ENCODE assay signal across 22 cellular contexts in the genomic region with DNA sequence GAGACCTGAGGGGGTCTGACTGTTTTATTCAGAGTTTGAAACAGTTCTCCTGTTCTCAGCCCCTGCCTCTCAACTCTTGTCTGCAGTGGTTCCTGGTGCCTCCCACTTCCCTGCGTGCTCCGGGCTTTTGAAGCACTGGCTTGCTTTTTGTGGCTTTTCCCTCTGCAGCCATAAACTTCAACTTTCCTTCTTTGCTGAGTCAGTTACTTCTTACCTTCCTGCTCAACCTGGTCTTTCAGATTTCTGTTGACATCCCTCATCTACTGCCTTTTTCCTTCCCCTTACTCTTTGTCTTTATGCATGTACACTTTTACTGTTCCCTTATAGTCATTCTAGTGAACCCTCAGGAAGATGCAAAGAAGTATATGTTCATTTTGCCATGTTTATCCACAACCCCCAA. TPM values are rescaled to one million over a fixed set of nuclear protein-coding genes. Genes with fewer than 3 reads are reported as not detected.
DNase-seq lines count a peak whose midpoint lies in the region; ATAC-seq, FAIRE-seq and TF ChIP-seq lines count a peak whose summit lies in the region.
"Had no signal": no experiment of that assay in that cellular context is flagged by ENCODE, and none has a peak within 500 bp of the region (broad histone marks: within the 10 kb centered on the region; RNA-seq: fewer than 3 reads in every experiment).

No MANE protein-coding gene starts in this region.

- no peaks in the 10 kb centered on the region for H3K27me3 ChIP-seq in esophagus squamous epithelium
- H3K27me3 ChIP-seq: heart left ventricle, suprapubic skin had no signal

- TF ChIP-seq EP300 in A549 (IDR thresholded peaks at IDR 0.05): no peak

- H3K36me3 Mint-ChIP-seq in Calu3 (ENCODE audit: insufficient read depth, unreplicated experiment): peaks cover 11% of the 10 kb centered on the region
- H3K36me3 Mint-ChIP-seq in mesothelial cell of epicardium: peaks cover 3% of the 10 kb centered on the region

- H3K9me3 Mint-ChIP-seq in Calu3 (ENCODE audit: low read depth, unreplicated experiment): no peaks in the 10 kb centered on the region
- no peaks in the 10 kb centered on the region for H3K9me3 Mint-ChIP-seq in mesothelial cell of epicardium
- H3K9me3 Mint-ChIP-seq: activated naive CD4-positive, alpha-beta T cell treated with anti-CD3 and anti-CD28 coated beads for 36 hours had no signal

- POLR2A ChIA-PET in A549 (lab: Yijun Ruan, JAX): no interaction called here

- peaks cover 0 to 2% (median 0%) of the 10 kb centered on the region in 3 donors for H3K36me3 ChIP-seq in esophagus squamous epithelium
- H3K36me3 ChIP-seq: suprapubic skin had no signal

- CTCF ChIA-PET in A549 (lab: Yijun Ruan, JAX): no interaction called here
- CTCF ChIA-PET in Calu3 (lab: Charles Lee): no interaction called here

- TF ChIP-seq CTCF in A549 (IDR thresholded peaks at IDR 0.05): no peak
- no peak for TF ChIP-seq CTCF in Calu3 (IDR thresholded peaks at IDR 0.05; ENCODE audit: unreplicated experiment)
- no peak for TF ChIP-seq CTCF in mesothelial cell of epicardium (IDR thresholded peaks at IDR 0.05; ENCODE audit: unreplicated experiment)
- TF ChIP-seq CTCF in esophagus squamous epithelium (IDR thresholded peaks at IDR 0.05): no peak

- H3K27me3 Mint-ChIP-seq in Calu3 (ENCODE audit: unreplicated experiment): no peaks in the 10 kb centered on the region
- no peaks in the 10 kb centered on the region for H3K27me3 Mint-ChIP-seq in mesothelial cell of epicardium (ENCODE audit: low read depth)

- TF ChIP-seq RAD21 in A549 (conservative IDR thresholded peaks at IDR 0.05 in 1 of 2, IDR thresholded peaks at IDR 0.05 in 1 of 2): no peak

- H3K4me1 ChIP-seq in A549: peaks cover 8% of the 10 kb centered on the region; the same call in 1 of the 3 replicates
- peaks cover 0 to 4% (median 0%) of the 10 kb centered on the region in 3 donors for H3K4me1 ChIP-seq in esophagus squamous epithelium
- H3K4me1 ChIP-seq: suprapubic skin had no signal

- TF ChIP-seq POLR2A in A549 (IDR thresholded peaks at IDR 0.05; ENCODE audit: low read length) (no peak), esophagus squamous epithelium (IDR thresholded peaks at IDR 0.05) (no peak)

- no peak overlapping the region for H3K27ac ChIP-seq in A549
- no peak overlapping the region for H3K27ac ChIP-seq in esophagus squamous epithelium
- H3K27ac ChIP-seq: heart left ventricle, suprapubic skin had no signal

- H3K4me2 ChIP-seq in A549: no peak overlapping the region

- H3K4me3 ChIP-seq in A549: no peak overlapping the region
- no peak overlapping the region for H3K4me3 ChIP-seq in esophagus squamous epithelium
- H3K4me3 ChIP-seq: heart left ventricle, suprapubic skin had no signal

- DNase-seq in A549 (ENCODE audit: low read depth in 1 of 2, low spot score in 1 of 2) (no peak), Calu3 (no peak), UCSD-AML1 (lab: John Stamatoyannopoulos, UW; ENCODE audit: unreplicated experiment) (peak; percentile 32), mesothelial cell of epicardium (ENCODE audit: low spot score in 2 of 2, unreplicated experiment in 2 of 2) (no peak), NCI-H1694 treated with DMSO at 0.1 percent for 48 hours (lab: John Stamatoyannopoulos, UW) (no peak), esophagus squamous epithelium (lab: John Stamatoyannopoulos, UW) (no peak)
- DNase-seq: activated CD4-positive, alpha-beta T cell treated with anti-CD3 and anti-CD28 coated beads, Interleukin-2, amount 50 U/mL, for 1 hour; activated naive CD4-positive, alpha-beta T cell treated with anti-CD3 and anti-CD28 coated beads for 36 hours; EL; GOT3; heart left ventricle; NCI-H1417 treated with DMSO at 0.1 percent for 48 hours; NCI-H2171 treated with DMSO at 0.1 percent for 48 hours; NCI-H69; occipital lobe; OCI-M1 had no signal

- peak overlapping the region; percentile 5 for H3K27ac Mint-ChIP-seq in Calu3 (ENCODE audit: unreplicated experiment)
- H3K27ac Mint-ChIP-seq in mesothelial cell of epicardium: peak overlapping the region; percentile 2
- H3K27ac Mint-ChIP-seq: activated naive CD4-positive, alpha-beta T cell treated with anti-CD3 and anti-CD28 coated beads for 36 hours had no signal

- H3K4me1 Mint-ChIP-seq in Calu3 (ENCODE audit: low read depth, unreplicated experiment) (peaks cover 6% of the 10 kb centered on the region), mesothelial cell of epicardium (peaks cover 19% of the 10 kb centered on the region)

- FAIRE-seq in A549 (lab: Jason Lieb, UNC): no peak
- FAIRE-seq: colon, endometrium had no signal

- no TSS peak for BruUV-seq in Calu3 (replicated peaks; lab: Mats Ljungman, UMichigan)

- WGBS in A549 (ENCODE audit: missing lambda C conversion rate): 84% methylated on average over 2 of the region's 2 CpGs
- WGBS in esophagus squamous epithelium, 2 donors: 58 to 79% methylated on average over 2 of the region's 2 CpGs

- H3K4me3 Mint-ChIP-seq in Calu3 (ENCODE audit: low read depth, unreplicated experiment): no peak overlapping the region
- H3K4me3 Mint-ChIP-seq in mesothelial cell of epicardium: no peak overlapping the region
- H3K4me3 Mint-ChIP-seq: activated naive CD4-positive, alpha-beta T cell treated with anti-CD3 and anti-CD28 coated beads for 36 hours had no signal

- intact Hi-C loops in Calu3 (cut with micrococcal nuclease; ENCODE audit: unreplicated experiment): no loop called here
- intact Hi-C loops in esophagus squamous epithelium (cut with DNase I): no loop called here

- H3K9me3 ChIP-seq in A549: no peaks in the 10 kb centered on the region
- H3K9me3 ChIP-seq in esophagus squamous epithelium: no peaks in the 10 kb centered on the region
- H3K9me3 ChIP-seq: heart left ventricle, suprapubic skin had no signal

- ATAC-seq in A549: no peak
- ATAC-seq in HG03045 (IDR thresholded peaks at IDR 0.05; ENCODE audit: unreplicated experiment): no peak
- ATAC-seq in GM18517 (IDR thresholded peaks at IDR 0.05; ENCODE audit: unreplicated experiment): no peak
- ATAC-seq: heart left ventricle, left lobe of liver had no signal

TF ChIP-seq in A549, 52 proteins besides CTCF, POLR2A, EP300 and RAD21:
- TF ChIP-seq MAFK (IDR thresholded peaks at IDR 0.05; ENCODE audit: partially characterized antibody): peak; percentile 67
- TF ChIP-seq CHD4 (IDR thresholded peaks at IDR 0.05; ENCODE audit: borderline replicate concordance): no peak

RNA-seq across cellular contexts. Expression of a gene that starts 57.4 kb away (rescaled TPM):
- 36.0 and 41.8 TPM in 2 replicates for polyA plus RNA-seq in A549 (2011; rRNA removed)
- polyA plus RNA-seq in A549 (2012; cell fraction: cytosol; rRNA removed): 23.7 and 26.2 TPM in 2 replicates
- polyA plus RNA-seq in A549 (2012; cell fraction: nucleus; rRNA removed): 99.3 and 131 TPM in 2 replicates
- polyA plus RNA-seq in A549 (2017; fragmentation: RNase III; extraction: RNeasy Plus Mini Kit Qiagen cat#74134 plus additional on column Dnase treatment): 35.7 to 40.3 TPM (median 40.1 TPM) in 3 replicates
- polyA minus RNA-seq in A549 (2011; rRNA and poly(A)+ RNA removed): 69.6 and 72.3 TPM in 2 replicates
- 120 and 123 TPM in 2 replicates for total RNA-seq in Calu3 (2022)
- total RNA-seq in mesothelial cell of epicardium: 173 to 182 TPM (median 173 TPM) in 3 replicates
- total RNA-seq in esophagus squamous epithelium: 10 to 100 TPM; 14.3 to 49.2 (median 22.1) TPM
